In the genomic region with DNA sequence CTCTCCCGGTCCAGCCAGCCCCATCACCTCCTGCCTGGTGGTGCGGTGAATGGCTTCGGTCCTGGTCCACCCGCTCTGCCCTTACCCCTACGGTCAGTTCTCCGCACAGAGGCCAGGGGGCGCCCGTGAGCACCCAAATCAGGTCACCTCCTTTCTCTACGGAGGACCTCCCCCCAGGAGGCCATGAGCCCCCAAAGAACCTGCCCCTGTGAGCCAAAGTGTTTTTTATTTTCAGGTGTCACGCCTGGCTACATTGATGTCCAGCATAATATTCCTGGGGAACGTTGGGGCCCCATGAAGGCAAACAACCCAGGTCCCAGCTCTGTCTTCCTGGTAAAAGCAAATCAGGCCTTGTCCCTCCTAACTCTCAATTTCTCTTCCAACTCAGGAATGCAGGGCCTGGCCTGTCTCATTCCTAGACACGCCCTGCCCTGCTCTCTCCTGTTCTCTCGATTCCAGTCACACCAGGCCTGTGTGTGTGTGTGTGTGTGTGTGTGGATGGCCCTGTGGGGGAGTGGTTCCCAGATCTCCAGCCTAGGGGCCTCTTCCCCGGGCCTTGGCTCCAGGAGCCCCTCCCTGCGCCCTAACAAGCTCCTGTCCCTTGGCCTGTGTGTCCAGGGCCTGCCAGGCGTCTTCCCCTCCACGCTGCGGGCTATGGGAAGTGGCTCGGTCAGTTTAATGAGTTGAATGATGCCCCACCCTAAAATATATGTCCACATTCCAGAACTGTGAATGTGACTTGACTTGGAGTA, we compare ENCODE assay signal across 8 cellular contexts. TPM values are rescaled to one million over a fixed set of nuclear protein-coding genes. Genes with fewer than 3 reads are reported as not detected.
DNase-seq lines count a peak whose midpoint lies in the region; ATAC-seq, FAIRE-seq and TF ChIP-seq lines count a peak whose summit lies in the region.

No MANE protein-coding gene starts in this region.

- H3K4me1 ChIP-seq in GM23248 (ENCODE audit: insufficient read depth) (peaks cover 45% of the 10 kb centered on the region), heart right ventricle (peaks cover 0 to 33% (median 2%) of the 10 kb centered on the region in 9 donors), small intestine (ENCODE audit: control insufficient read depth in 2 of 2, insufficient read depth in 1 of 2, low read depth in 1 of 2, low read length in 1 of 2) (no peaks in the 10 kb centered on the region)

- no peak overlapping the region for H3K4me3 ChIP-seq in AG04450 (ENCODE audit: low read depth, low read length)
- H3K4me3 ChIP-seq in GM23248: no peak overlapping the region
- no peak overlapping the region for H3K4me3 ChIP-seq in heart right ventricle
- H3K4me3 ChIP-seq in small intestine (ENCODE audit: low read depth in 1 of 2, low read length in 2 of 2): no peak overlapping the region

- WGBS in GM23248 (ENCODE audit: low coverage in 1 of 2, low lambda C conversion rate in 2 of 2, missing lambda C conversion rate in 2 of 2), 2 experiments: 36 to 40% methylated on average over 16 to 19 of the region's 19 CpGs
- 51 to 55% methylated on average over 19 of the region's 19 CpGs for WGBS in heart right ventricle, 2 donors
- 41 to 44% (median 42%) methylated on average over 19 of the region's 19 CpGs for WGBS in small intestine, 3 donors

- POLR2A ChIA-PET in AG04450 (lab: Yijun Ruan, JAX): interaction anchor here (0.6 to 2.8 kb wide), 5 partner anchors 9 to 888 kb away, joined by 3 to 10 read pairs (median 4); partner anchors contain the start of genes DNAJB1 and GIPC1

- DNase-seq in AG04450 (ENCODE audit: low read depth, low spot score) (no peak), GM23248 (peak; percentile 83), SK-MEL-5 (ENCODE audit: low read depth, low spot score) (peak; percentile 63), heart right ventricle (peak in 1 of 2 donors; percentile 51), small intestine (peak; percentile 55), NCI-H187 treated with DMSO at 0.1 percent for 48 hours (lab: John Stamatoyannopoulos, UW) (no peak)
- peak; percentile 76 for DNase-seq in activated naive CD4-positive, alpha-beta T cell treated with Interleukin-2 at 50 U/mL for 16 hours

- H3K27me3 ChIP-seq in AG04450 (ENCODE audit: control insufficient read depth, insufficient read depth, low read length) (no peaks in the 10 kb centered on the region), GM23248 (replicated peaks; ENCODE audit: insufficient read depth) (no peaks in the 10 kb centered on the region), heart right ventricle (peaks cover 0 to 4% (median 0%) of the 10 kb centered on the region in 7 donors), small intestine (ENCODE audit: control insufficient read depth in 2 of 2, insufficient read depth in 2 of 2, low read length in 2 of 2) (no peaks in the 10 kb centered on the region)

- H3K36me3 ChIP-seq in GM23248 (ENCODE audit: low read depth): no peaks in the 10 kb centered on the region
- H3K36me3 ChIP-seq in heart right ventricle: no peaks in the 10 kb centered on the region
- H3K36me3 ChIP-seq in small intestine (ENCODE audit: control insufficient read depth in 2 of 2, insufficient read depth in 2 of 2, low read length in 2 of 2): no peaks in the 10 kb centered on the region

- H3K4me2 ChIP-seq in GM23248 (ENCODE audit: unreplicated experiment): peak overlapping the region; percentile 11

- peak overlapping the region; percentile 68 for H3K9ac ChIP-seq in GM23248

- no peak for FAIRE-seq in small intestine (lab: Jason Lieb, UNC)

- H3K27ac ChIP-seq in AG04450 (ENCODE audit: low read depth, low read length) (peak overlapping the region; percentile 78), GM23248 (peak overlapping the region; percentile 81), heart right ventricle (no peak overlapping the region), small intestine (ENCODE audit: low read depth in 1 of 2, low read length in 1 of 2) (peak overlapping the region in 1 of 2 donors; percentile 64)

- in situ Hi-C loops in GM23248 (cut with MboI) (no loop called here), SK-MEL-5 (cut with HindIII; ENCODE audit: low pct_unique_long_range_greater_than_20kb, low sequenced_read_pairs) (no loop called here)

- H2AFZ ChIP-seq in GM23248: peak overlapping the region; percentile 72

- intact Hi-C loops in heart right ventricle (cut with DNase I): no loop called here

- no peaks in the 10 kb centered on the region for H3K79me2 ChIP-seq in GM23248 (ENCODE audit: insufficient read depth)

- TF ChIP-seq CTCF in AG04450 (IDR thresholded peaks at IDR 0.05; ENCODE audit: low read depth, low read length): peak; percentile 68
- peak; percentile 35 to 73 (median 54) for TF ChIP-seq CTCF in heart right ventricle (IDR thresholded peaks at IDR 0.05)

- H3K9me2 ChIP-seq in GM23248 (ENCODE audit: insufficient read depth): no peaks in the 10 kb centered on the region

- H3K9me3 ChIP-seq in AG04450 (ENCODE audit: control insufficient read depth, insufficient read depth, low read length) (no peaks in the 10 kb centered on the region), GM23248 (ENCODE audit: low read depth) (no peaks in the 10 kb centered on the region), heart right ventricle (no peaks in the 10 kb centered on the region), small intestine (ENCODE audit: control insufficient read depth, low read depth) (no peaks in the 10 kb centered on the region)

- H4K20me1 ChIP-seq in GM23248 (ENCODE audit: insufficient read depth): no peaks in the 10 kb centered on the region

- peaks cover 38% of the 10 kb centered on the region for H3F3A ChIP-seq in GM23248 (ENCODE audit: insufficient read depth)

- CTCF ChIA-PET in AG04450 (lab: Charles Lee): interaction anchor here (0.6 to 2.2 kb wide), 5 partner anchors 8 to 56 kb away, joined by 4 to 6 read pairs (median 6); no protein-coding TSS in a partner anchor

- ATAC-seq in heart right ventricle: peak in 6 of 8 donors; percentile 27 to 55 (median 46)
- ATAC-seq in HG02852 (IDR thresholded peaks at IDR 0.05; ENCODE audit: unreplicated experiment): no peak

RNA-seq across cellular contexts. Expression of gene GIPC1, which starts 9.7 kb away (rescaled TPM):
- polyA plus RNA-seq in AG04450 (2011; rRNA removed) (47.4 and 59.8 TPM in 2 replicates), GM23248 (2016; fragmentation: Nextera tagmentation; extraction: Ambion mirVana) (106 and 112 TPM in 2 replicates), heart right ventricle (10 to 100 TPM; 57.3 to 84.1 TPM), small intestine (10 to 100 TPM; 64.0 to 91.2 (median 66.5) TPM)
- 27.1 and 30.4 TPM in 2 replicates for polyA minus RNA-seq in AG04450 (2011; rRNA and poly(A)+ RNA removed)
- total RNA-seq in GM23248 (2014; rRNA removed; shearing (Covaris generic)): 143 and 173 TPM in 2 replicates
- 207 and 229 TPM in 2 replicates for total RNA-seq in SK-MEL-5 (2014; rRNA removed; shearing (Covaris generic))
- polyA plus RNA-seq in SK-MEL-5 (2015; cell fraction: cytosol; rRNA removed): 234 and 249 TPM in 2 replicates
- 104 and 117 TPM in 2 replicates for polyA plus RNA-seq in SK-MEL-5 (2015; cell fraction: nucleus; rRNA removed)
- total RNA-seq in heart right ventricle: 10 to 100 TPM; 41.6 to 51.5 (median 45.8) TPM

RNA-seq across cellular contexts. Expression of gene DNAJB1, which starts 12.5 kb away (rescaled TPM):
- polyA plus RNA-seq in AG04450 (2011; rRNA removed) (80.6 and 88.3 TPM in 2 replicates), GM23248 (2016; fragmentation: Nextera tagmentation; extraction: Ambion mirVana) (124 and 127 TPM in 2 replicates), heart right ventricle (10 to 100 TPM; 23.6 to 44.2 TPM), small intestine (10 to 100 TPM; 39.4 to 45.3 (median 43.2) TPM)
- polyA minus RNA-seq in AG04450 (2011; rRNA and poly(A)+ RNA removed): 48.1 and 49.1 TPM in 2 replicates
- total RNA-seq in GM23248 (2014; rRNA removed; shearing (Covaris generic)): 82.5 and 101 TPM in 2 replicates
- total RNA-seq in SK-MEL-5 (2014; rRNA removed; shearing (Covaris generic)): 96.8 and 105 TPM in 2 replicates
- 124 and 131 TPM in 2 replicates for polyA plus RNA-seq in SK-MEL-5 (2015; cell fraction: cytosol; rRNA removed)
- polyA plus RNA-seq in SK-MEL-5 (2015; cell fraction: nucleus; rRNA removed): 30.4 and 32.4 TPM in 2 replicates
- 10 to 100 TPM; 40.3 to 99.0 (median 46.4) TPM for total RNA-seq in heart right ventricle

RNA-seq across cellular contexts. Expression of gene TECR, which starts 23.7 kb away (rescaled TPM):
- polyA plus RNA-seq in AG04450 (2011; rRNA removed): 59.6 and 70.2 TPM in 2 replicates
- 113 and 191 TPM in 2 replicates for polyA minus RNA-seq in AG04450 (2011; rRNA and poly(A)+ RNA removed)
- 38.8 and 40.1 TPM in 2 replicates for total RNA-seq in GM23248 (2014; rRNA removed; shearing (Covaris generic))
- polyA plus RNA-seq in GM23248 (2016; fragmentation: Nextera tagmentation; extraction: Ambion mirVana): 129 and 132 TPM in 2 replicates
- 62.8 and 90.9 TPM in 2 replicates for total RNA-seq in SK-MEL-5 (2014; rRNA removed; shearing (Covaris generic))
- polyA plus RNA-seq in SK-MEL-5 (2015; cell fraction: cytosol; rRNA removed): 193 and 205 TPM in 2 replicates
- polyA plus RNA-seq in SK-MEL-5 (2015; cell fraction: nucleus; rRNA removed): 131 and 158 TPM in 2 replicates
- total RNA-seq in heart right ventricle: 10 to 100 TPM; 61.4 to 99.6 (median 73.1) TPM
- polyA plus RNA-seq in heart right ventricle: 100 to 1,000 TPM in 1 of 2 donors, 10 to 100 TPM in 1; 88.7 to 194 TPM
- 100 to 1,000 TPM; 147 to 234 (median 165) TPM for polyA plus RNA-seq in small intestine

RNA-seq across cellular contexts. Expression of gene PTGER1, which starts 30.5 kb away (rescaled TPM):
- polyA plus RNA-seq in AG04450 (2011; rRNA removed) (0.72 and 1.0 TPM in 2 replicates), GM23248 (2016; fragmentation: Nextera tagmentation; extraction: Ambion mirVana) (0.79 and 0.80 TPM in 2 replicates), heart right ventricle (under 1 TPM in 1 of 2 donors, not detected in 1; 0.16 TPM), small intestine (under 1 TPM in 1 of 3 donors, not detected in 2; 0.64 TPM)
- polyA minus RNA-seq in AG04450 (2011; rRNA and poly(A)+ RNA removed): 0.52 and 0.69 TPM in 2 replicates
- total RNA-seq in GM23248 (2014; rRNA removed; shearing (Covaris generic)): 0.22 and 2.5 TPM in 2 replicates
- total RNA-seq in SK-MEL-5 (2014; rRNA removed; shearing (Covaris generic)): not detected in 2 replicates
- not detected in 2 replicates for polyA plus RNA-seq in SK-MEL-5 (2015; cell fraction: cytosol; rRNA removed)
- polyA plus RNA-seq in SK-MEL-5 (2015; cell fraction: nucleus; rRNA removed): not detected in 2 replicates
- total RNA-seq in heart right ventricle: under 1 TPM in 1 of 10 donors, not detected in 9; 0.17 TPM

Comparison
In these comparisons a context has a peak if more than half of its experiments do, and no peak if none do; other contexts are left out.
1. DNase-seq: peak in GM23248 (single experiment), SK-MEL-5 (single experiment), activated naive CD4-positive, alpha-beta T cell treated with Interleukin-2 at 50 U/mL for 16 hours (single experiment) and small intestine (single experiment); none in AG04450 (single experiment) and NCI-H187 treated with DMSO at 0.1 percent for 48 hours (single experiment).
2. H3K27ac ChIP-seq: peak in AG04450 (single experiment) and GM23248 (single experiment); none in heart right ventricle (0 of 10).